ENCODE assay signal across 8 cellular contexts in genomic region chr4:26584725-26585124, GRCh38. TPM values are rescaled to one million over a fixed set of nuclear protein-coding genes. Genes with fewer than 3 reads are reported as not detected.
A peak's percentile ranks its signal among the peaks of the same experiment; 100 is the strongest.
DNase-seq lines count a peak whose midpoint lies in the region; ATAC-seq and TF ChIP-seq lines count a peak whose summit lies in the region.

No MANE protein-coding gene starts in this region.

- H3K4me3 Mint-ChIP-seq in naive thymus-derived CD4-positive, alpha-beta T cell = peak overlapping the region; percentile 86 to 98 (median 95)

- intact Hi-C loops in colonic mucosa (cut with DNase I) = no loop called here
- intact Hi-C loops in naive thymus-derived CD4-positive, alpha-beta T cell (cut with micrococcal nuclease) = loop anchor here (1.0 to 10.0 kb wide), 10 partner anchors 126 to 2002 kb away; partner anchors contain the start of genes ANAPC4 (in 2 of the 2), PI4K2B (in 2 of the 2), SEPSECS (in 2 of the 2) and DHX15 (in 1 of the 2)

- H3K9me3 ChIP-seq in colonic mucosa = no peaks in the 10 kb centered on the region
- no peaks in the 10 kb centered on the region for H3K9me3 ChIP-seq in naive thymus-derived CD4-positive, alpha-beta T cell (ENCODE audit: control insufficient read depth in 2 of 3, low read length in 3 of 3)

- POLR2A ChIA-PET in naive thymus-derived CD4-positive, alpha-beta T cell (lab: Charles Lee) = interaction anchor here (0.9 to 3.7 kb wide), 8 partner anchors 15 to 725 kb away, joined by 3 to 25 read pairs (median 4); partner anchors contain the start of gene STIM2

- H3K27ac ChIP-seq in colonic mucosa = no peak overlapping the region
- H3K27ac ChIP-seq in naive thymus-derived CD4-positive, alpha-beta T cell (ENCODE audit: low read depth, low read length) = peak overlapping the region; percentile 92

- peak overlapping the region; percentile 86 for H3K4me3 ChIP-seq in colonic mucosa
- H3K4me3 ChIP-seq in naive thymus-derived CD4-positive, alpha-beta T cell (ENCODE audit: low read length) = peak overlapping the region; percentile 83

- H3K36me3 Mint-ChIP-seq in naive thymus-derived CD4-positive, alpha-beta T cell = peaks cover 0 to 9% (median 5%) of the 10 kb centered on the region in 5 donors

- TF ChIP-seq CTCF in colonic mucosa (IDR thresholded peaks at IDR 0.05) = no peak

- DNase-seq in Ammon's horn (ENCODE audit: low spot score) (peak; percentile 5), LHCN-M2 (ENCODE audit: low read depth) (peak; percentile 33), colonic mucosa (no peak), KG1 (lab: John Stamatoyannopoulos, UW) (no peak), KBM-7 (no peak), GF-D8 (lab: John Stamatoyannopoulos, UW) (no peak)
- no peak for DNase-seq in naive thymus-derived CD4-positive, alpha-beta T cell

- peaks cover 0 to 5% (median 0%) of the 10 kb centered on the region in 5 donors for H3K27me3 Mint-ChIP-seq in naive thymus-derived CD4-positive, alpha-beta T cell

- H3K9me3 Mint-ChIP-seq in naive thymus-derived CD4-positive, alpha-beta T cell = peaks cover 0 to 9% (median 0%) of the 10 kb centered on the region in 11 donors

- no peaks in the 10 kb centered on the region for H3K36me3 ChIP-seq in colonic mucosa
- no peaks in the 10 kb centered on the region for H3K36me3 ChIP-seq in naive thymus-derived CD4-positive, alpha-beta T cell (ENCODE audit: control insufficient read depth in 2 of 3, insufficient read depth in 3 of 3, low read length in 3 of 3)

- peak overlapping the region in 1 of 2 donors; percentile 36 for H3K9ac ChIP-seq in colonic mucosa (ENCODE audit: low read depth in 2 of 2, low read length in 2 of 2)

- no peak for ATAC-seq in naive thymus-derived CD4-positive, alpha-beta T cell
- no peak for ATAC-seq in GM21717 (IDR thresholded peaks at IDR 0.05; ENCODE audit: unreplicated experiment)

- peaks cover 4% of the 10 kb centered on the region for H3K4me1 ChIP-seq in colonic mucosa
- peaks cover 10 to 11% of the 10 kb centered on the region in 2 donors for H3K4me1 ChIP-seq in naive thymus-derived CD4-positive, alpha-beta T cell (ENCODE audit: control insufficient read depth in 2 of 2, insufficient read depth in 2 of 2, low read length in 2 of 2)

- H3K4me1 Mint-ChIP-seq in naive thymus-derived CD4-positive, alpha-beta T cell = peaks cover 10 to 51% (median 32%) of the 10 kb centered on the region in 7 donors

- in situ Hi-C loops in KBM-7 (cut with MboI; ENCODE audit: low pct_unique_long_range_greater_than_20kb, low sequenced_read_pairs) = no loop called here

- CTCF ChIA-PET in naive thymus-derived CD4-positive, alpha-beta T cell (lab: Charles Lee) = no interaction called here

- H3K27ac Mint-ChIP-seq in naive thymus-derived CD4-positive, alpha-beta T cell = peak overlapping the region; percentile 96 to 100 (median 98)

- no peaks in the 10 kb centered on the region for H3K27me3 ChIP-seq in colonic mucosa
- H3K27me3 ChIP-seq in naive thymus-derived CD4-positive, alpha-beta T cell (ENCODE audit: control insufficient read depth in 2 of 2, insufficient read depth in 2 of 2, low read length in 2 of 2) = no peaks in the 10 kb centered on the region

RNA-seq across cellular contexts. Expression of gene TBC1D19, which starts 0.8 kb away (rescaled TPM):
- total RNA-seq in LHCN-M2 (2014; rRNA removed) = 86.3 and 110 TPM in 2 replicates
- 21.5 TPM for polyA plus RNA-seq in LHCN-M2 (2012)
- 1 to 10 TPM; 2.6 to 4.0 TPM for total RNA-seq in colonic mucosa
- 1 to 10 TPM; 4.9 to 8.7 (median 6.4) TPM for total RNA-seq in naive thymus-derived CD4-positive, alpha-beta T cell
- 1 to 10 TPM; 3.4 to 3.5 TPM for polyA plus RNA-seq in naive thymus-derived CD4-positive, alpha-beta T cell

Comparison
In these comparisons a context has a peak if more than half of its experiments do, and no peak if none do; other contexts are left out.
1. DNase-seq: peak in Ammon's horn (single experiment) and LHCN-M2 (single experiment); none in colonic mucosa (single experiment), naive thymus-derived CD4-positive, alpha-beta T cell (0 of 9), KG1 (single experiment), KBM-7 (single experiment) and GF-D8 (single experiment).